18 cellular contexts compared by ENCODE assay signal in the genomic region with DNA sequence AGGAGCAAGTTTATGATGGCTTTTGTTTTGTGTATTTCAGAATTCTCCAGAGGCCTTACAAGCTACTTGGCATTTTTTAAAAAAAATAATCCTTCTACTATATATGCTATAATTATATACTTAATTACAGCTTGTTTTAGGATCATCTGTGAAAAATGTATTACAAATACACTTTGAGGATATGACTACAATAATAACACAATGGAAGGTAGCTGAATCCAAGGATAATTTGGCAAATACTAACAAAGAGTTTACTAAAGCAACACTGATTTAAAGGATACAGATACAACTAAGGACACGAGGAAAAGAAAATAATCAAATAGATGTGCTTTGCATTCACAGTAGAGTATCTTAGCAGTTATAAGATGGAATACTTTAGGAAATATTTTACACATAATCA.
A peak's percentile ranks its signal among the peaks of the same experiment; 100 is the strongest.
DNase-seq lines count a peak whose midpoint lies in the region; ATAC-seq, FAIRE-seq and TF ChIP-seq lines count a peak whose summit lies in the region.
"Had no signal": no experiment of that assay in that cellular context is flagged by ENCODE, and none has a peak within 500 bp of the region (broad histone marks: within the 10 kb centered on the region; RNA-seq: fewer than 3 reads in every experiment).

No MANE protein-coding gene starts in this region.

- no peak overlapping the region for H3K4me3 ChIP-seq in adipocyte (ENCODE audit: low read length)
- no peak overlapping the region for H3K4me3 ChIP-seq in gastrocnemius medialis
- H3K4me3 ChIP-seq: BLaER1 treated with 17β-estradiol and CSF1 and Interleukin-3, amounts not matched to agents 10 nM and 100 nM; GM12878 had no signal

- H3K27ac Mint-ChIP-seq in HFFc6: peak overlapping the region; percentile 45; the same call in 1 of the 2 replicates
- no peak overlapping the region for H3K27ac Mint-ChIP-seq in activated CD4-positive, alpha-beta T cell treated with anti-CD3 and anti-CD28 coated beads, Interleukin-2, amount 10 ng/mL, durations not matched to agents 7 days and 5 days
- H3K27ac Mint-ChIP-seq: B cell; CD8-positive, alpha-beta T cell had no signal

- TF ChIP-seq POLR2A in gastrocnemius medialis (IDR thresholded peaks at IDR 0.05): no peak

- H3K4me1 ChIP-seq in adipocyte (ENCODE audit: control insufficient read depth, insufficient read depth, low read length): peaks cover 78% of the 10 kb centered on the region
- H3K4me1 ChIP-seq in gastrocnemius medialis: peaks cover 70 to 72% of the 10 kb centered on the region in 2 donors
- H3K4me1 ChIP-seq: BLaER1 treated with 17β-estradiol and CSF1 and Interleukin-3, amounts not matched to agents 10 nM and 100 nM had no signal

- CTCF ChIA-PET in activated CD4-positive, alpha-beta T cell treated with anti-CD3 and anti-CD28 coated beads, Interleukin-2, amount 10 ng/mL, durations not matched to agents 7 days and 5 days (lab: Charles Lee): no interaction called here

- no peak overlapping the region for H3K4me3 Mint-ChIP-seq in HFFc6
- no peak overlapping the region for H3K4me3 Mint-ChIP-seq in activated CD4-positive, alpha-beta T cell treated with anti-CD3 and anti-CD28 coated beads, Interleukin-2, amount 10 ng/mL, durations not matched to agents 7 days and 5 days
- H3K4me3 Mint-ChIP-seq: B cell; CD8-positive, alpha-beta T cell had no signal

- DNase-seq in HFFc6 (no peak), adipocyte (ENCODE audit: low read depth) (no peak), gastrocnemius medialis (no peak), omental fat pad (ENCODE audit: low spot score) (no peak), COLO668 (lab: John Stamatoyannopoulos, UW; ENCODE audit: unreplicated experiment) (no peak)
- DNase-seq in stimulated activated CD4-positive, alpha-beta T cell treated with anti-CD3 and anti-CD28 coated beads, Interleukin-1b, Interleukin-23, amount 100 ng/mL, for 48 hours: no peak
- no peak for DNase-seq in activated CD4-positive, alpha-beta T cell treated with anti-CD3 and anti-CD28 coated beads, Interleukin-2, amount 10 ng/mL, durations not matched to agents 7 days and 5 days
- DNase-seq: 8988T; CD8-positive, alpha-beta T cell; DMS79 treated with DMSO at 0.1 percent for 48 hours; GOT3; H7 had no signal

- no peak for TF ChIP-seq CTCF in HFFc6 (IDR thresholded peaks at IDR 0.05)
- TF ChIP-seq CTCF in gastrocnemius medialis (IDR thresholded peaks at IDR 0.05 in 4 of 5, conservative IDR thresholded peaks at IDR 0.05 in 1 of 5): no peak
- TF ChIP-seq CTCF in omental fat pad (IDR thresholded peaks at IDR 0.05): no peak

- H3K9me3 ChIP-seq in adipocyte (ENCODE audit: control insufficient read depth, low read length) (no peaks in the 10 kb centered on the region), gastrocnemius medialis (no peaks in the 10 kb centered on the region)
- H3K9me3 ChIP-seq: BLaER1 treated with 17β-estradiol and CSF1 and Interleukin-3, amounts not matched to agents 10 nM and 100 nM had no signal

- in situ Hi-C loops in gastrocnemius medialis (cut with MboI; ENCODE audit: low sequenced_read_pairs in 4 of 4): loop anchor here in 3 of 4 donors (25.0 kb wide), 3 partner anchors 369 to 519 kb away; no protein-coding TSS in a partner anchor

- POLR2A ChIA-PET in activated CD4-positive, alpha-beta T cell treated with anti-CD3 and anti-CD28 coated beads, Interleukin-2, amount 10 ng/mL, durations not matched to agents 7 days and 5 days (lab: Charles Lee): interaction anchor here (0.7 kb wide), 1 partner anchor 218 kb away, joined by 8 read pairs; no protein-coding TSS in a partner anchor

- peaks cover 8% of the 10 kb centered on the region; the same call in 1 of the 2 replicates for H3K36me3 Mint-ChIP-seq in HFFc6 (ENCODE audit: low read depth)
- no peaks in the 10 kb centered on the region for H3K36me3 Mint-ChIP-seq in activated CD4-positive, alpha-beta T cell treated with anti-CD3 and anti-CD28 coated beads, Interleukin-2, amount 10 ng/mL, durations not matched to agents 7 days and 5 days (ENCODE audit: low read depth)
- H3K36me3 Mint-ChIP-seq: CD8-positive, alpha-beta T cell had no signal

- H3K27me3 Mint-ChIP-seq in HFFc6 (ENCODE audit: insufficient read depth): no peaks in the 10 kb centered on the region
- peaks cover 3% of the 10 kb centered on the region for H3K27me3 Mint-ChIP-seq in activated CD4-positive, alpha-beta T cell treated with anti-CD3 and anti-CD28 coated beads, Interleukin-2, amount 10 ng/mL, durations not matched to agents 7 days and 5 days

- intact Hi-C loops in gastrocnemius medialis (cut with DNase I; ENCODE audit: low total_unique reads): loop anchor here (10.0 kb wide), 1 partner anchor 622 kb away; a partner anchor contains a TSS

- H3K27ac ChIP-seq in gastrocnemius medialis: peak overlapping the region; percentile 77 to 93 (median 89)
- H3K27ac ChIP-seq: BLaER1 treated with 17β-estradiol and CSF1 and Interleukin-3, amounts not matched to agents 10 nM and 100 nM had no signal

- no peaks in the 10 kb centered on the region for H3K9me3 Mint-ChIP-seq in HFFc6
- no peaks in the 10 kb centered on the region for H3K9me3 Mint-ChIP-seq in activated CD4-positive, alpha-beta T cell treated with anti-CD3 and anti-CD28 coated beads, Interleukin-2, amount 10 ng/mL, durations not matched to agents 7 days and 5 days
- H3K9me3 Mint-ChIP-seq: CD8-positive, alpha-beta T cell had no signal

- ATAC-seq in gastrocnemius medialis (no peak), omental fat pad (ENCODE audit: low FRiP score) (no peak)
- ATAC-seq: CD8-positive, alpha-beta T cell; GM12878; HCT116 had no signal

- H3K36me3 ChIP-seq in adipocyte (ENCODE audit: control insufficient read depth, insufficient read depth, low read length, severe bottlenecking) (no peaks in the 10 kb centered on the region), gastrocnemius medialis (no peaks in the 10 kb centered on the region)
- H3K36me3 ChIP-seq: BLaER1 treated with 17β-estradiol and CSF1 and Interleukin-3, amounts not matched to agents 10 nM and 100 nM had no signal

- H3K9ac ChIP-seq in adipocyte (ENCODE audit: low read length): peak overlapping the region; percentile 4
- H3K9ac ChIP-seq: BLaER1 treated with 17β-estradiol and CSF1 and Interleukin-3, amounts not matched to agents 10 nM and 100 nM had no signal

- peaks cover 79% of the 10 kb centered on the region for H3K4me1 Mint-ChIP-seq in HFFc6 (ENCODE audit: low read depth)
- H3K4me1 Mint-ChIP-seq in activated CD4-positive, alpha-beta T cell treated with anti-CD3 and anti-CD28 coated beads, Interleukin-2, amount 10 ng/mL, durations not matched to agents 7 days and 5 days: no peaks in the 10 kb centered on the region
- H3K4me1 Mint-ChIP-seq: B cell had no signal

- FAIRE-seq in islet of Langerhans (lab: Jason Lieb, UNC): peak; percentile 45
- FAIRE-seq: GM12878, HTR-8/SVneo had no signal

- H3K27me3 ChIP-seq in adipocyte (replicated peaks; ENCODE audit: control insufficient read depth, insufficient read depth, low read length) (no peaks in the 10 kb centered on the region), gastrocnemius medialis (no peaks in the 10 kb centered on the region)
- H3K27me3 ChIP-seq: BLaER1 treated with 17β-estradiol and CSF1 and Interleukin-3, amounts not matched to agents 10 nM and 100 nM had no signal
